ENCODE assay signal across 1 cellular context in the genomic region with DNA sequence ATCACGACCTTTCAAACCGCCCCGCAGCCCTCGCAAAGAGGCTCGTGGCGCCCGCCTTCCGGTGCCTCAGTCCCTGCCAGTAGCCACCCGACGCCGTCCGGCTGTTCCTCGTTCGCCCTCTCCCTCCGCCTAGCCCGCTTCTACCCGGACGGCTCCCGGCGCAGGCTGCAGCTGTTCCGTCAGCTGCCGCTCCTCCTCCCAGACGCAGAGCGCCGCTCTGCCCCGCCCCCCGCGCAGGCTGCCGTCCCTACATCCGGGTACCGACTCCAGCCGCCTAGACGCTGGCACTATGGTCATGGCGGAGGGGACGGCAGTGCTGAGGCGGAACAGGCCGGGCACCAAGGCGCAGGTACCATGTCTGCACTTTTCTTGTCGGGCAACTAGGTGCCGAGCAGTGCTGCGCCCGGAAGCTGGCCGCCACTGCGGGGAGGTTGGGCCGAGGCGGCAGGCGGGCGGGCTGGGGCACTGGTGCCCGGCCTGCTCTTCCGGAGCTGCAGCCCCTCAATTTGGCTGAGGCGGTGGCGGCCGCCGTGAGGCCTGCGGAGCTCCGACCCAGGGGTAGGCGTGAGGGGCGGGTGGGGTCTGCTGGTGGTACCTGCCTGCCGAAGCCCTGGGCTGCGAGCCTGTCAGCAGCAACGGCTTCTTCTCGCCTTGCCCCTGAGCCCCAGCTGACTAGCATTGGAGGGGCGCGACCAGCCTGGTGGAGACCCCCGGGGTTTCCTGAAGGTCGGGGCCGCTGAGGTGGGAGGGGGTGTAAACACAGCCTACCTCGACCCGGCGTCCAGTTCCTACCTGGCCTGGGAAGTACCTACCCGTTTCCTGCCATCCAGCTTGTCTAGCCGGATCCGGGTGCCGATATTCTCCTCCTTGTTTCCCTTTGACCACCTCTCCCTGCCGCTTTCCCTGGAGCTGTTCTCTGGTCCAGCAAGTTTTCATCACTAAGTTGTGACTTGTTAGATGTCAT.
TF ChIP-seq lines count a peak whose summit lies in the region.

A gene (plus strand): TSS at position 269 of the 964 bp plus-strand sequence. CDS start 21 bp downstream, at position 290.

TF ChIP-seq in K562, 482 proteins besides CTCF, POLR2A, EP300 and RAD21 (continued from another document and continues in another):
- TF ChIP-seq TAF1 (IDR thresholded peaks at IDR 0.05; ENCODE audit: control insufficient read depth, extremely low read depth, insufficient read depth, low read length, severe bottlenecking) = peak; percentile 80
- TF ChIP-seq, protein P1, sequence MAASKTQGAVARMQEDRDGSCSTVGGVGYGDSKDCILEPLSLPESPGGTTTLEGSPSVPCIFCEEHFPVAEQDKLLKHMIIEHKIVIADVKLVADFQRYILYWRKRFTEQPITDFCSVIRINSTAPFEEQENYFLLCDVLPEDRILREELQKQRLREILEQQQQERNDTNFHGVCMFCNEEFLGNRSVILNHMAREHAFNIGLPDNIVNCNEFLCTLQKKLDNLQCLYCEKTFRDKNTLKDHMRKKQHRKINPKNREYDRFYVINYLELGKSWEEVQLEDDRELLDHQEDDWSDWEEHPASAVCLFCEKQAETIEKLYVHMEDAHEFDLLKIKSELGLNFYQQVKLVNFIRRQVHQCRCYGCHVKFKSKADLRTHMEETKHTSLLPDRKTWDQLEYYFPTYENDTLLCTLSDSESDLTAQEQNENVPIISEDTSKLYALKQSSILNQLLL (CRISPR knock-in tag; IDR thresholded peaks at IDR 0.05; ENCODE audit: borderline replicate concordance) = no peak
- peak; percentile 95 for TF ChIP-seq L3MBTL2 (IDR thresholded peaks at IDR 0.05)
- no peak for TF ChIP-seq FUS (optimal IDR thresholded peaks at IDR 0.05; ENCODE audit: low read depth, low read length)
- TF ChIP-seq KLF16 (IDR thresholded peaks at IDR 0.05) = no peak
- no peak for TF ChIP-seq DNMT1 (IDR thresholded peaks at IDR 0.05)
- TF ChIP-seq, protein P2, sequence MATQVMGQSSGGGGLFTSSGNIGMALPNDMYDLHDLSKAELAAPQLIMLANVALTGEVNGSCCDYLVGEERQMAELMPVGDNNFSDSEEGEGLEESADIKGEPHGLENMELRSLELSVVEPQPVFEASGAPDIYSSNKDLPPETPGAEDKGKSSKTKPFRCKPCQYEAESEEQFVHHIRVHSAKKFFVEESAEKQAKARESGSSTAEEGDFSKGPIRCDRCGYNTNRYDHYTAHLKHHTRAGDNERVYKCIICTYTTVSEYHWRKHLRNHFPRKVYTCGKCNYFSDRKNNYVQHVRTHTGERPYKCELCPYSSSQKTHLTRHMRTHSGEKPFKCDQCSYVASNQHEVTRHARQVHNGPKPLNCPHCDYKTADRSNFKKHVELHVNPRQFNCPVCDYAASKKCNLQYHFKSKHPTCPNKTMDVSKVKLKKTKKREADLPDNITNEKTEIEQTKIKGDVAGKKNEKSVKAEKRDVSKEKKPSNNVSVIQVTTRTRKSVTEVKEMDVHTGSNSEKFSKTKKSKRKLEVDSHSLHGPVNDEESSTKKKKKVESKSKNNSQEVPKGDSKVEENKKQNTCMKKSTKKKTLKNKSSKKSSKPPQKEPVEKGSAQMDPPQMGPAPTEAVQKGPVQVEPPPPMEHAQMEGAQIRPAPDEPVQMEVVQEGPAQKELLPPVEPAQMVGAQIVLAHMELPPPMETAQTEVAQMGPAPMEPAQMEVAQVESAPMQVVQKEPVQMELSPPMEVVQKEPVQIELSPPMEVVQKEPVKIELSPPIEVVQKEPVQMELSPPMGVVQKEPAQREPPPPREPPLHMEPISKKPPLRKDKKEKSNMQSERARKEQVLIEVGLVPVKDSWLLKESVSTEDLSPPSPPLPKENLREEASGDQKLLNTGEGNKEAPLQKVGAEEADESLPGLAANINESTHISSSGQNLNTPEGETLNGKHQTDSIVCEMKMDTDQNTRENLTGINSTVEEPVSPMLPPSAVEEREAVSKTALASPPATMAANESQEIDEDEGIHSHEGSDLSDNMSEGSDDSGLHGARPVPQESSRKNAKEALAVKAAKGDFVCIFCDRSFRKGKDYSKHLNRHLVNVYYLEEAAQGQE (CRISPR knock-in tag; IDR thresholded peaks at IDR 0.05; ENCODE audit: low read depth) = no peak
- TF ChIP-seq, protein P3, sequence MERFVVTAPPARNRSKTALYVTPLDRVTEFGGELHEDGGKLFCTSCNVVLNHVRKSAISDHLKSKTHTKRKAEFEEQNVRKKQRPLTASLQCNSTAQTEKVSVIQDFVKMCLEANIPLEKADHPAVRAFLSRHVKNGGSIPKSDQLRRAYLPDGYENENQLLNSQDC (CRISPR knock-in tag; IDR thresholded peaks at IDR 0.05) = no peak
- TF ChIP-seq KAT2B (IDR thresholded peaks at IDR 0.05; ENCODE audit: low read depth, low read length) = no peak
- TF ChIP-seq ZFP30 (CRISPR knock-in tag; IDR thresholded peaks at IDR 0.05; ENCODE audit: borderline replicate concordance) = no peak
- no peak for TF ChIP-seq RBM39 (optimal IDR thresholded peaks at IDR 0.05; ENCODE audit: low read depth, low read length)
- TF ChIP-seq SIRT6 (IDR thresholded peaks at IDR 0.05; ENCODE audit: low read depth, low read length) = no peak
- no peak; the same call in 1 of the 2 replicates for TF ChIP-seq ZNF583 (CRISPR knock-in tag; IDR thresholded peaks at IDR 0.05)
- TF ChIP-seq FOS (IDR thresholded peaks at IDR 0.05; ENCODE audit: extremely low read depth, insufficient read length) = no peak
- peak; percentile 81 for TF ChIP-seq KDM5B (IDR thresholded peaks at IDR 0.05; ENCODE audit: insufficient replicate concordance, low read depth, low read length)
- TF ChIP-seq, protein P4, sequence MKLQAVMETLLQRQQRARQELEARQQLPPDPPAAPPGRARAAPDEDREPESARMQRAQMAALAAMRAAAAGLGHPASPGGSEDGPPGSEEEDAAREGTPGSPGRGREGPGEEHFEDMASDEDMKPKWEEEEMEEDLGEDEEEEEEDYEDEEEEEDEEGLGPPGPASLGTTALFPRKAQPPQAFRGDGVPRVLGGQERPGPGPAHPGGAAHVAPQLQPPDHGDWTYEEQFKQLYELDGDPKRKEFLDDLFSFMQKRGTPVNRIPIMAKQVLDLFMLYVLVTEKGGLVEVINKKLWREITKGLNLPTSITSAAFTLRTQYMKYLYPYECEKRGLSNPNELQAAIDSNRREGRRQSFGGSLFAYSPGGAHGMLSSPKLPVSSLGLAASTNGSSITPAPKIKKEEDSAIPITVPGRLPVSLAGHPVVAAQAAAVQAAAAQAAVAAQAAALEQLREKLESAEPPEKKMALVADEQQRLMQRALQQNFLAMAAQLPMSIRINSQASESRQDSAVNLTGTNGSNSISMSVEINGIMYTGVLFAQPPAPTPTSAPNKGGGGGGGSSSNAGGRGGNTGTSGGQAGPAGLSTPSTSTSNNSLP (IDR thresholded peaks at IDR 0.05; ENCODE audit: borderline replicate concordance, low read depth, low read length) = no peak
- TF ChIP-seq FIP1L1 (IDR thresholded peaks at IDR 0.05; ENCODE audit: low read depth, low read length, poor library complexity, severe bottlenecking) = peak; percentile 87
- TF ChIP-seq PHTF2 (CRISPR knock-in tag; IDR thresholded peaks at IDR 0.05) = no peak
- TF ChIP-seq, protein P5, sequence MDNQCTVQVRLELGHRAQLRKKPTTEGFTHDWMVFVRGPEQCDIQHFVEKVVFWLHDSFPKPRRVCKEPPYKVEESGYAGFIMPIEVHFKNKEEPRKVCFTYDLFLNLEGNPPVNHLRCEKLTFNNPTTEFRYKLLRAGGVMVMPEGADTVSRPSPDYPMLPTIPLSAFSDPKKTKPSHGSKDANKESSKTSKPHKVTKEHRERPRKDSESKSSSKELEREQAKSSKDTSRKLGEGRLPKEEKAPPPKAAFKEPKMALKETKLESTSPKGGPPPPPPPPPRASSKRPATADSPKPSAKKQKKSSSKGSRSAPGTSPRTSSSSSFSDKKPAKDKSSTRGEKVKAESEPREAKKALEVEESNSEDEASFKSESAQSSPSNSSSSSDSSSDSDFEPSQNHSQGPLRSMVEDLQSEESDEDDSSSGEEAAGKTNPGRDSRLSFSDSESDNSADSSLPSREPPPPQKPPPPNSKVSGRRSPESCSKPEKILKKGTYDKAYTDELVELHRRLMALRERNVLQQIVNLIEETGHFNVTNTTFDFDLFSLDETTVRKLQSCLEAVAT (IDR thresholded peaks at IDR 0.05) = 0 out of 4 replicates have a peak, but pooled peaks of 1 of the 2 experiments have one; percentile 60
- TF ChIP-seq RFX1 (IDR thresholded peaks at IDR 0.05) = no peak
- TF ChIP-seq, protein P6, sequence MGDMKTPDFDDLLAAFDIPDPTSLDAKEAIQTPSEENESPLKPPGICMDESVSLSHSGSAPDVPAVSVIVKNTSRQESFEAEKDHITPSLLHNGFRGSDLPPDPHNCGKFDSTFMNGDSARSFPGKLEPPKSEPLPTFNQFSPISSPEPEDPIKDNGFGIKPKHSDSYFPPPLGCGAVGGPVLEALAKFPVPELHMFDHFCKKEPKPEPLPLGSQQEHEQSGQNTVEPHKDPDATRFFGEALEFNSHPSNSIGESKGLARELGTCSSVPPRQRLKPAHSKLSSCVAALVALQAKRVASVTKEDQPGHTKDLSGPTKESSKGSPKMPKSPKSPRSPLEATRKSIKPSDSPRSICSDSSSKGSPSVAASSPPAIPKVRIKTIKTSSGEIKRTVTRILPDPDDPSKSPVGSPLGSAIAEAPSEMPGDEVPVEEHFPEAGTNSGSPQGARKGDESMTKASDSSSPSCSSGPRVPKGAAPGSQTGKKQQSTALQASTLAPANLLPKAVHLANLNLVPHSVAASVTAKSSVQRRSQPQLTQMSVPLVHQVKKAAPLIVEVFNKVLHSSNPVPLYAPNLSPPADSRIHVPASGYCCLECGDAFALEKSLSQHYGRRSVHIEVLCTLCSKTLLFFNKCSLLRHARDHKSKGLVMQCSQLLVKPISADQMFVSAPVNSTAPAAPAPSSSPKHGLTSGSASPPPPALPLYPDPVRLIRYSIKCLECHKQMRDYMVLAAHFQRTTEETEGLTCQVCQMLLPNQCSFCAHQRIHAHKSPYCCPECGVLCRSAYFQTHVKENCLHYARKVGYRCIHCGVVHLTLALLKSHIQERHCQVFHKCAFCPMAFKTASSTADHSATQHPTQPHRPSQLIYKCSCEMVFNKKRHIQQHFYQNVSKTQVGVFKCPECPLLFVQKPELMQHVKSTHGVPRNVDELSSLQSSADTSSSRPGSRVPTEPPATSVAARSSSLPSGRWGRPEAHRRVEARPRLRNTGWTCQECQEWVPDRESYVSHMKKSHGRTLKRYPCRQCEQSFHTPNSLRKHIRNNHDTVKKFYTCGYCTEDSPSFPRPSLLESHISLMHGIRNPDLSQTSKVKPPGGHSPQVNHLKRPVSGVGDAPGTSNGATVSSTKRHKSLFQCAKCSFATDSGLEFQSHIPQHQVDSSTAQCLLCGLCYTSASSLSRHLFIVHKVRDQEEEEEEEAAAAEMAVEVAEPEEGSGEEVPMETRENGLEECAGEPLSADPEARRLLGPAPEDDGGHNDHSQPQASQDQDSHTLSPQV (IDR thresholded peaks at IDR 0.05) = peak; percentile 59; the same call in 1 of the 2 replicates
- TF ChIP-seq MCM5 (IDR thresholded peaks at IDR 0.05; ENCODE audit: low read depth) = no peak
- peak; percentile 94 for TF ChIP-seq NCOA6 (IDR thresholded peaks at IDR 0.05)
- no peak for TF ChIP-seq SRSF7 (optimal IDR thresholded peaks at IDR 0.05; ENCODE audit: low read depth, low read length)
- TF ChIP-seq, protein P7, sequence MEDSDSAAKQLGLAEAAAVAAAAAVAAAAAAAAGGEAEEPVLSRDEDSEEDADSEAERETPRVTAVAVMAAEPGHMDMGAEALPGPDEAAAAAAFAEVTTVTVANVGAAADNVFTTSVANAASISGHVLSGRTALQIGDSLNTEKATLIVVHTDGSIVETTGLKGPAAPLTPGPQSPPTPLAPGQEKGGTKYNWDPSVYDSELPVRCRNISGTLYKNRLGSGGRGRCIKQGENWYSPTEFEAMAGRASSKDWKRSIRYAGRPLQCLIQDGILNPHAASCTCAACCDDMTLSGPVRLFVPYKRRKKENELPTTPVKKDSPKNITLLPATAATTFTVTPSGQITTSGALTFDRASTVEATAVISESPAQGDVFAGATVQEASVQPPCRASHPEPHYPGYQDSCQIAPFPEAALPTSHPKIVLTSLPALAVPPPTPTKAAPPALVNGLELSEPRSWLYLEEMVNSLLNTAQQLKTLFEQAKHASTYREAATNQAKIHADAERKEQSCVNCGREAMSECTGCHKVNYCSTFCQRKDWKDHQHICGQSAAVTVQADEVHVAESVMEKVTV (CRISPR knock-in tag; IDR thresholded peaks at IDR 0.05) = 0 out of 2 replicates have a peak, but pooled peaks have one; percentile 22
- TF ChIP-seq ZNF174 (CRISPR knock-in tag; IDR thresholded peaks at IDR 0.05) = no peak
- TF ChIP-seq KDM1A (IDR thresholded peaks at IDR 0.05) = no peak
- no peak for TF ChIP-seq ADNP (tag; IDR thresholded peaks at IDR 0.05)
- no peak for TF ChIP-seq FOXA3 (CRISPR knock-in tag; conservative IDR thresholded peaks at IDR 0.05 in 1 of 2, IDR thresholded peaks at IDR 0.05 in 1 of 2)
- TF ChIP-seq ZFP1 (CRISPR knock-in tag; IDR thresholded peaks at IDR 0.05) = no peak
- TF ChIP-seq, protein P8, sequence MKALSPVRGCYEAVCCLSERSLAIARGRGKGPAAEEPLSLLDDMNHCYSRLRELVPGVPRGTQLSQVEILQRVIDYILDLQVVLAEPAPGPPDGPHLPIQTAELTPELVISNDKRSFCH (CRISPR knock-in tag; IDR thresholded peaks at IDR 0.05) = no peak
- TF ChIP-seq, protein P8 (tag; IDR thresholded peaks at IDR 0.05) = peak; percentile 82; the same call in 1 of the 2 replicates
- TF ChIP-seq POU5F1 (IDR thresholded peaks at IDR 0.05; ENCODE audit: borderline replicate concordance, low read depth, low read length, partially characterized antibody) = no peak
- TF ChIP-seq PHB (CRISPR knock-in tag; IDR thresholded peaks at IDR 0.05) = no peak
- TF ChIP-seq, protein P9, sequence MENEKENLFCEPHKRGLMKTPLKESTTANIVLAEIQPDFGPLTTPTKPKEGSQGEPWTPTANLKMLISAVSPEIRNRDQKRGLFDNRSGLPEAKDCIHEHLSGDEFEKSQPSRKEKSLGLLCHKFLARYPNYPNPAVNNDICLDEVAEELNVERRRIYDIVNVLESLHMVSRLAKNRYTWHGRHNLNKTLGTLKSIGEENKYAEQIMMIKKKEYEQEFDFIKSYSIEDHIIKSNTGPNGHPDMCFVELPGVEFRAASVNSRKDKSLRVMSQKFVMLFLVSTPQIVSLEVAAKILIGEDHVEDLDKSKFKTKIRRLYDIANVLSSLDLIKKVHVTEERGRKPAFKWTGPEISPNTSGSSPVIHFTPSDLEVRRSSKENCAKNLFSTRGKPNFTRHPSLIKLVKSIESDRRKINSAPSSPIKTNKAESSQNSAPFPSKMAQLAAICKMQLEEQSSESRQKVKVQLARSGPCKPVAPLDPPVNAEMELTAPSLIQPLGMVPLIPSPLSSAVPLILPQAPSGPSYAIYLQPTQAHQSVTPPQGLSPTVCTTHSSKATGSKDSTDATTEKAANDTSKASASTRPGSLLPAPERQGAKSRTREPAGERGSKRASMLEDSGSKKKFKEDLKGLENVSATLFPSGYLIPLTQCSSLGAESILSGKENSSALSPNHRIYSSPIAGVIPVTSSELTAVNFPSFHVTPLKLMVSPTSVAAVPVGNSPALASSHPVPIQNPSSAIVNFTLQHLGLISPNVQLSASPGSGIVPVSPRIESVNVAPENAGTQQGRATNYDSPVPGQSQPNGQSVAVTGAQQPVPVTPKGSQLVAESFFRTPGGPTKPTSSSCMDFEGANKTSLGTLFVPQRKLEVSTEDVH (IDR thresholded peaks at IDR 0.05; ENCODE audit: low read depth, partially characterized antibody) = peak; percentile 20
- peak; percentile 79 for TF ChIP-seq ESRRA (IDR thresholded peaks at IDR 0.05; ENCODE audit: borderline replicate concordance, low read depth)
